1 cellular context compared by ENCODE assay signal in the genomic region with DNA sequence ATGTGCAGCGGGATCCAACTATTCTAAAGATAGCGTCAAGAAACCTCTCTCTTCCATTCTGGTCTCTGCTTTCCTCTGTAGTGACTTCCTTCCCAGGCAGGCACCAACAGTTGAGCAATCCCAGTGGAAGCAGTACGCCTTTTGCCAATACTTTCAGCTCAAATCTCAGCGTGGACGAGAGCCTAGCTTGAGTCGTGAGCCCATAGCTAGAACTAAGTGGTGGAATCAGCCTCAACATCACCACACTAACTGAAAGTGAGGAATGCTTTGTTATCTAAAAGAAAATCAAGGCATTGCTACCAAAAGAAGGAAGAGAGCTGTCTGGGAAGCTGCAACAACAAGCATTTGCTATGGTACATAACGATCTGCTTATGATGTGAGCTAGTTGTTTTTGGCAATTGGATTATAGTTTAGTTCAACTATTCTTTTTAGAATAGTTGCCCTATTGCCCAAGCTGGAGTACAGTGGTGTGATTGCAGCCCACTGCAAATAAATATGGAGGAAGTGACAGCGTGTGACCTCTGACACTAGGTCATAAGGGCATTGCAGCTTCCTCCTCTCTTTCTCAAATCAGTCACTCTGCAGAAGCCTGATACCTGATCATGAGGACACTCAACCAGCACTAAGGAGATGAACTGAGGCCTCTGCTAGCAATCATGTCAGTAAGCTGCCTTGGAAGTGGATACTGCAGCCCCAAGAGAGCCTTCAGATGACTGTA.
TF ChIP-seq lines count a peak whose summit lies in the region.

No MANE protein-coding gene starts in this region.

TF ChIP-seq in K562, 482 proteins besides CTCF, POLR2A, EP300 and RAD21 (continues in another document):
- TF ChIP-seq HNRNPH1 (optimal IDR thresholded peaks at IDR 0.05; ENCODE audit: low read depth, low read length) = no peak
- no peak for TF ChIP-seq FOXA1 (IDR thresholded peaks at IDR 0.05; ENCODE audit: borderline replicate concordance)
- peak; percentile 30; the same call in 1 of the 2 replicates for TF ChIP-seq CTBP1 (IDR thresholded peaks at IDR 0.05; ENCODE audit: borderline replicate concordance)
- peak; percentile 57 to 90; a peak in 3 of 4 replicates for TF ChIP-seq RCOR1 (IDR thresholded peaks at IDR 0.05; ENCODE audit: borderline replicate concordance in 1 of 2, low read depth in 2 of 2, low read length in 2 of 2)
- TF ChIP-seq ZC3H4 (CRISPR knock-in tag; IDR thresholded peaks at IDR 0.05; ENCODE audit: borderline replicate concordance) = no peak
- TF ChIP-seq ZNF695 (CRISPR knock-in tag; IDR thresholded peaks at IDR 0.05) = no peak
- no peak for TF ChIP-seq MAFG (tag; conservative IDR thresholded peaks at IDR 0.05)
- TF ChIP-seq SMARCE1 (IDR thresholded peaks at IDR 0.05) = no peak
- no peak for TF ChIP-seq SMARCA4 (IDR thresholded peaks at IDR 0.05)
- no peak for TF ChIP-seq TEAD2 (tag; IDR thresholded peaks at IDR 0.05)
- TF ChIP-seq CBFA2T3 (IDR thresholded peaks at IDR 0.05) = peak; percentile 73
- peak; percentile 41 for TF ChIP-seq PKNOX1 (IDR thresholded peaks at IDR 0.05)
- TF ChIP-seq, protein P1, sequence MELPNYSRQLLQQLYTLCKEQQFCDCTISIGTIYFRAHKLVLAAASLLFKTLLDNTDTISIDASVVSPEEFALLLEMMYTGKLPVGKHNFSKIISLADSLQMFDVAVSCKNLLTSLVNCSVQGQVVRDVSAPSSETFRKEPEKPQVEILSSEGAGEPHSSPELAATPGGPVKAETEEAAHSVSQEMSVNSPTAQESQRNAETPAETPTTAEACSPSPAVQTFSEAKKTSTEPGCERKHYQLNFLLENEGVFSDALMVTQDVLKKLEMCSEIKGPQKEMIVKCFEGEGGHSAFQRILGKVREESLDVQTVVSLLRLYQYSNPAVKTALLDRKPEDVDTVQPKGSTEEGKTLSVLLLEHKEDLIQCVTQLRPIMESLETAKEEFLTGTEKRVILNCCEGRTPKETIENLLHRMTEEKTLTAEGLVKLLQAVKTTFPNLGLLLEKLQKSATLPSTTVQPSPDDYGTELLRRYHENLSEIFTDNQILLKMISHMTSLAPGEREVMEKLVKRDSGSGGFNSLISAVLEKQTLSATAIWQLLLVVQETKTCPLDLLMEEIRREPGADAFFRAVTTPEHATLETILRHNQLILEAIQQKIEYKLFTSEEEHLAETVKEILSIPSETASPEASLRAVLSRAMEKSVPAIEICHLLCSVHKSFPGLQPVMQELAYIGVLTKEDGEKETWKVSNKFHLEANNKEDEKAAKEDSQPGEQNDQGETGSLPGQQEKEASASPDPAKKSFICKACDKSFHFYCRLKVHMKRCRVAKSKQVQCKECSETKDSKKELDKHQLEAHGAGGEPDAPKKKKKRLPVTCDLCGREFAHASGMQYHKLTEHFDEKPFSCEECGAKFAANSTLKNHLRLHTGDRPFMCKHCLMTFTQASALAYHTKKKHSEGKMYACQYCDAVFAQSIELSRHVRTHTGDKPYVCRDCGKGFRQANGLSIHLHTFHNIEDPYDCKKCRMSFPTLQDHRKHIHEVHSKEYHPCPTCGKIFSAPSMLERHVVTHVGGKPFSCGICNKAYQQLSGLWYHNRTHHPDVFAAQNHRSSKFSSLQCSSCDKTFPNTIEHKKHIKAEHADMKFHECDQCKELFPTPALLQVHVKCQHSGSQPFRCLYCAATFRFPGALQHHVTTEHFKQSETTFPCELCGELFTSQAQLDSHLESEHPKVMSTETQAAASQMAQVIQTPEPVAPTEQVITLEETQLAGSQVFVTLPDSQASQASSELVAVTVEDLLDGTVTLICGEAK (IDR thresholded peaks at IDR 0.05) = no peak
- TF ChIP-seq, protein P1 (CRISPR knock-in tag; IDR thresholded peaks at IDR 0.05) = no peak
- no peak for TF ChIP-seq RBM34 (IDR thresholded peaks at IDR 0.05; ENCODE audit: borderline replicate concordance, insufficient read depth, low read length)
- peak; percentile 26; the same call in 1 of the 2 replicates for TF ChIP-seq GABPA (tag; conservative IDR thresholded peaks at IDR 0.05; ENCODE audit: low read depth)
- TF ChIP-seq PHF21A (IDR thresholded peaks at IDR 0.05; ENCODE audit: borderline replicate concordance, low read depth) = no peak
- no peak for TF ChIP-seq HDGF (IDR thresholded peaks at IDR 0.05)
- TF ChIP-seq CBFA2T2 (conservative IDR thresholded peaks at IDR 0.05) = peak; percentile 38
- TF ChIP-seq IFI16 (CRISPR knock-in tag; IDR thresholded peaks at IDR 0.05) = no peak
- TF ChIP-seq DDX20 (tag; IDR thresholded peaks at IDR 0.05; ENCODE audit: low read depth) = 0 out of 2 replicates have a peak, but pooled peaks have one; percentile 47
- peak in 1 of 2 experiments; percentile 45; a peak in 1 of 4 replicates for TF ChIP-seq HDAC1 (IDR thresholded peaks at IDR 0.05)
- TF ChIP-seq ILK (tag; IDR thresholded peaks at IDR 0.05; ENCODE audit: borderline replicate concordance, low read depth) = no peak
- TF ChIP-seq RFX5 (IDR thresholded peaks at IDR 0.05; ENCODE audit: low read depth, low read length) = no peak
- TF ChIP-seq KDM1A (IDR thresholded peaks at IDR 0.05) = peak; percentile 84 to 92; a peak in 3 of 4 replicates
- no peak for TF ChIP-seq MBD2 (IDR thresholded peaks at IDR 0.05; ENCODE audit: borderline replicate concordance, low read depth)
- peak; percentile 91 for TF ChIP-seq NR2C1 (IDR thresholded peaks at IDR 0.05)
- peak; percentile 96 for TF ChIP-seq NR2C1 (tag; IDR thresholded peaks at IDR 0.05)
- TF ChIP-seq, protein P2, sequence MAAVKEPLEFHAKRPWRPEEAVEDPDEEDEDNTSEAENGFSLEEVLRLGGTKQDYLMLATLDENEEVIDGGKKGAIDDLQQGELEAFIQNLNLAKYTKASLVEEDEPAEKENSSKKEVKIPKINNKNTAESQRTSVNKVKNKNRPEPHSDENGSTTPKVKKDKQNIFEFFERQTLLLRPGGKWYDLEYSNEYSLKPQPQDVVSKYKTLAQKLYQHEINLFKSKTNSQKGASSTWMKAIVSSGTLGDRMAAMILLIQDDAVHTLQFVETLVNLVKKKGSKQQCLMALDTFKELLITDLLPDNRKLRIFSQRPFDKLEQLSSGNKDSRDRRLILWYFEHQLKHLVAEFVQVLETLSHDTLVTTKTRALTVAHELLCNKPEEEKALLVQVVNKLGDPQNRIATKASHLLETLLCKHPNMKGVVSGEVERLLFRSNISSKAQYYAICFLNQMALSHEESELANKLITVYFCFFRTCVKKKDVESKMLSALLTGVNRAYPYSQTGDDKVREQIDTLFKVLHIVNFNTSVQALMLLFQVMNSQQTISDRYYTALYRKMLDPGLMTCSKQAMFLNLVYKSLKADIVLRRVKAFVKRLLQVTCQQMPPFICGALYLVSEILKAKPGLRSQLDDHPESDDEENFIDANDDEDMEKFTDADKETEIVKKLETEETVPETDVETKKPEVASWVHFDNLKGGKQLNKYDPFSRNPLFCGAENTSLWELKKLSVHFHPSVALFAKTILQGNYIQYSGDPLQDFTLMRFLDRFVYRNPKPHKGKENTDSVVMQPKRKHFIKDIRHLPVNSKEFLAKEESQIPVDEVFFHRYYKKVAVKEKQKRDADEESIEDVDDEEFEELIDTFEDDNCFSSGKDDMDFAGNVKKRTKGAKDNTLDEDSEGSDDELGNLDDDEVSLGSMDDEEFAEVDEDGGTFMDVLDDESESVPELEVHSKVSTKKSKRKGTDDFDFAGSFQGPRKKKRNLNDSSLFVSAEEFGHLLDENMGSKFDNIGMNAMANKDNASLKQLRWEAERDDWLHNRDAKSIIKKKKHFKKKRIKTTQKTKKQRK (IDR thresholded peaks at IDR 0.05; ENCODE audit: borderline replicate concordance, low read depth, low read length) = no peak
- TF ChIP-seq, protein P3, sequence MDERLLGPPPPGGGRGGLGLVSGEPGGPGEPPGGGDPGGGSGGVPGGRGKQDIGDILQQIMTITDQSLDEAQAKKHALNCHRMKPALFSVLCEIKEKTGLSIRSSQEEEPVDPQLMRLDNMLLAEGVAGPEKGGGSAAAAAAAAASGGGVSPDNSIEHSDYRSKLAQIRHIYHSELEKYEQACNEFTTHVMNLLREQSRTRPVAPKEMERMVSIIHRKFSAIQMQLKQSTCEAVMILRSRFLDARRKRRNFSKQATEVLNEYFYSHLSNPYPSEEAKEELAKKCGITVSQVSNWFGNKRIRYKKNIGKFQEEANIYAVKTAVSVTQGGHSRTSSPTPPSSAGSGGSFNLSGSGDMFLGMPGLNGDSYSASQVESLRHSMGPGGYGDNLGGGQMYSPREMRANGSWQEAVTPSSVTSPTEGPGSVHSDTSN (CRISPR knock-in tag; IDR thresholded peaks at IDR 0.05; ENCODE audit: low read depth) = no peak
- TF ChIP-seq, protein P3 (tag; conservative IDR thresholded peaks at IDR 0.05; ENCODE audit: low read depth) = peak; percentile 32; the same call in 1 of the 2 replicates
- peak; percentile 24; the same call in 1 of the 2 replicates for TF ChIP-seq TCF3 (CRISPR knock-in tag; IDR thresholded peaks at IDR 0.05)
- TF ChIP-seq CREM (IDR thresholded peaks at IDR 0.05; ENCODE audit: low read depth) = peak; percentile 17; the same call in 1 of the 2 replicates
- no peak for TF ChIP-seq TAF9B (IDR thresholded peaks at IDR 0.05; ENCODE audit: partially characterized antibody)
- no peak for TF ChIP-seq ZNF12 (CRISPR knock-in tag; IDR thresholded peaks at IDR 0.05)
- no peak for TF ChIP-seq MBD1 (CRISPR knock-in tag; IDR thresholded peaks at IDR 0.05)
- peak; percentile 30 for TF ChIP-seq ARID1B (IDR thresholded peaks at IDR 0.05)
- TF ChIP-seq CHD2 (IDR thresholded peaks at IDR 0.05; ENCODE audit: low read depth, low read length) = no peak
- TF ChIP-seq NCOR1 (IDR thresholded peaks at IDR 0.05) = peak; percentile 8; the same call in 1 of the 2 replicates
- TF ChIP-seq MTA3 (IDR thresholded peaks at IDR 0.05; ENCODE audit: borderline replicate concordance) = no peak
- TF ChIP-seq, protein P4, sequence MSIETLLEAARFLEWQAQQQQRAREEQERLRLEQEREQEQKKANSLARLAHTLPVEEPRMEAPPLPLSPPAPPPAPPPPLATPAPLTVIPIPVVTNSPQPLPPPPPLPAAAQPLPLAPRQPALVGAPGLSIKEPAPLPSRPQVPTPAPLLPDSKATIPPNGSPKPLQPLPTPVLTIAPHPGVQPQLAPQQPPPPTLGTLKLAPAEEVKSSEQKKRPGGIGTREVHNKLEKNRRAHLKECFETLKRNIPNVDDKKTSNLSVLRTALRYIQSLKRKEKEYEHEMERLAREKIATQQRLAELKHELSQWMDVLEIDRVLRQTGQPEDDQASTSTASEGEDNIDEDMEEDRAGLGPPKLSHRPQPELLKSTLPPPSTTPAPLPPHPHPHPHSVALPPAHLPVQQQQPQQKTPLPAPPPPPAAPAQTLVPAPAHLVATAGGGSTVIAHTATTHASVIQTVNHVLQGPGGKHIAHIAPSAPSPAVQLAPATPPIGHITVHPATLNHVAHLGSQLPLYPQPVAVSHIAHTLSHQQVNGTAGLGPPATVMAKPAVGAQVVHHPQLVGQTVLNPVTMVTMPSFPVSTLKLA (conservative IDR thresholded peaks at IDR 0.05) = no peak
- 0 out of 2 replicates have a peak, but pooled peaks have one; percentile 12 for TF ChIP-seq BHLHE40 (IDR thresholded peaks at IDR 0.05; ENCODE audit: low read length)
- TF ChIP-seq HDAC2 (IDR thresholded peaks at IDR 0.05) = peak; percentile 53; the same call in 1 of the 2 replicates
- peak; percentile 44 for TF ChIP-seq MEIS2 (IDR thresholded peaks at IDR 0.05; ENCODE audit: partially characterized antibody)
